In genomic region chr22:36343720-36344105, GRCh38 we compare ENCODE assay signal across 10 cellular contexts. TPM values are rescaled to one million over a fixed set of nuclear protein-coding genes. Genes with fewer than 3 reads are reported as not detected.
DNase-seq lines count a peak whose midpoint lies in the region; ATAC-seq and TF ChIP-seq lines count a peak whose summit lies in the region.
"Had no signal": no experiment of that assay in that cellular context is flagged by ENCODE, and none has a peak within 500 bp of the region (broad histone marks: within the 10 kb centered on the region; RNA-seq: fewer than 3 reads in every experiment).

No MANE protein-coding gene starts in this region.

- peak overlapping the region; percentile 89 for H3K27ac Mint-ChIP-seq in activated CD4-positive, alpha-beta memory T cell treated with anti-CD3 and anti-CD28 coated beads for 36 hours

- ATAC-seq in HG03520 (IDR thresholded peaks at IDR 0.05; ENCODE audit: unreplicated experiment): no peak

- H3K27me3 Mint-ChIP-seq in activated CD4-positive, alpha-beta memory T cell treated with anti-CD3 and anti-CD28 coated beads for 36 hours: no peaks in the 10 kb centered on the region

- CTCF ChIA-PET in activated CD4-positive, alpha-beta memory T cell treated with anti-CD3 and anti-CD28 coated beads for 36 hours (lab: Charles Lee): interaction anchor here (0.8 to 3.5 kb wide), 6 partner anchors 10 to 42 kb away, joined by 3 to 21 read pairs (median 6); no protein-coding TSS in a partner anchor

- H3K9me3 ChIP-seq in BLaER1 (no peaks in the 10 kb centered on the region), neutrophil (no peaks in the 10 kb centered on the region)

- intact Hi-C loops in activated CD4-positive, alpha-beta memory T cell treated with anti-CD3 and anti-CD28 coated beads for 36 hours (cut with micrococcal nuclease): loop anchor here (1.0 kb wide), 4 partner anchors 9 to 43 kb away; no protein-coding TSS in a partner anchor

- H3K4me3 ChIP-seq in BLaER1: no peak overlapping the region
- H3K4me3 ChIP-seq in neutrophil (ENCODE audit: low read depth in 1 of 2, low read length in 1 of 2): no peak overlapping the region

- POLR2A ChIA-PET in activated CD4-positive, alpha-beta memory T cell treated with anti-CD3 and anti-CD28 coated beads for 36 hours (lab: Charles Lee): interaction anchor here (1.1 to 3.8 kb wide), 7 partner anchors 10 to 165 kb away, joined by 4 to 34 read pairs (median 5); no protein-coding TSS in a partner anchor

- H3K27ac ChIP-seq in BLaER1: 0 out of 2 replicates have a peak overlapping the region, but pooled peaks have one; percentile 35
- H3K27ac ChIP-seq in neutrophil: peak overlapping the region; percentile 58
- H3K27ac ChIP-seq: HL-60 had no signal

- H3K9ac ChIP-seq in BLaER1: no peak overlapping the region

- no peak for TF ChIP-seq CTCF in neutrophil (IDR thresholded peaks at IDR 0.05)

- peaks cover 64% of the 10 kb centered on the region for H3K36me3 Mint-ChIP-seq in activated CD4-positive, alpha-beta memory T cell treated with anti-CD3 and anti-CD28 coated beads for 36 hours

- no peak overlapping the region for H3K4me2 ChIP-seq in BLaER1

- no peak for DNase-seq in activated CD4-positive, alpha-beta memory T cell treated with anti-CD3 and anti-CD28 coated beads for 36 hours
- DNase-seq in globus pallidus (ENCODE audit: low spot score) (peak; percentile 78), GDM1 (lab: John Stamatoyannopoulos, UW) (no peak), NCI-H2171 (lab: John Stamatoyannopoulos, UW) (no peak), mucosa of gallbladder (ENCODE audit: low spot score) (no peak)
- DNase-seq: NCI-H2081 treated with DMSO at 0.1 percent for 48 hours had no signal

- H3K4me1 ChIP-seq in BLaER1 (peaks cover 23% of the 10 kb centered on the region), neutrophil (ENCODE audit: control insufficient read depth in 1 of 2, insufficient read depth in 1 of 2, low read depth in 1 of 2, low read length in 1 of 2) (peaks cover 7 to 20% of the 10 kb centered on the region in 2 experiments)

- H3K36me3 ChIP-seq in BLaER1 (peaks cover 98% of the 10 kb centered on the region), neutrophil (peaks cover 92% of the 10 kb centered on the region)

- peak overlapping the region; percentile 5 for H3K4me3 Mint-ChIP-seq in activated CD4-positive, alpha-beta memory T cell treated with anti-CD3 and anti-CD28 coated beads for 36 hours

- H3K27me3 ChIP-seq in BLaER1: no peaks in the 10 kb centered on the region
- no peaks in the 10 kb centered on the region for H3K27me3 ChIP-seq in neutrophil

- H3K9me3 Mint-ChIP-seq in activated CD4-positive, alpha-beta memory T cell treated with anti-CD3 and anti-CD28 coated beads for 36 hours: no peaks in the 10 kb centered on the region

- peaks cover 100% of the 10 kb centered on the region for H4K20me1 ChIP-seq in BLaER1

- peaks cover 89% of the 10 kb centered on the region for H3K4me1 Mint-ChIP-seq in activated CD4-positive, alpha-beta memory T cell treated with anti-CD3 and anti-CD28 coated beads for 36 hours (ENCODE audit: low read depth)

RNA-seq across cellular contexts. Expression of gene MYH9, which starts 44.1 kb away (rescaled TPM):
- 100 to 1,000 TPM; 712 to 720 TPM for total RNA-seq in activated CD4-positive, alpha-beta memory T cell treated with anti-CD3 and anti-CD28 coated beads for 36 hours
- total RNA-seq in mucosa of gallbladder: 544 TPM
